21 cellular contexts compared by ENCODE assay signal in genomic region chr10:12476661-12477060, GRCh38.
"Had no signal": no experiment of that assay in that cellular context is flagged by ENCODE, and none has a peak within 500 bp of the region (broad histone marks: within the 10 kb centered on the region; RNA-seq: fewer than 3 reads in every experiment).

No MANE protein-coding gene starts in this region.

- ATAC-seq: activated CD4-positive, alpha-beta T cell treated with anti-CD3 and anti-CD28 coated beads for 36 hours; activated CD8-positive, alpha-beta T cell treated with anti-CD3 and anti-CD28 coated beads, Interleukin-2, amount 10 ng/mL, durations not matched to agents 7 days and 5 days; activated naive CD4-positive, alpha-beta T cell treated with anti-CD3 and anti-CD28 coated beads, Interleukin-2, amount 50 U/mL, for 72 hours; activated naive CD8-positive, alpha-beta T cell treated with anti-CD3 and anti-CD28 coated beads, Interleukin-2, amount 50 U/mL, for 24 hours; body of pancreas; T-cell had no signal

- H3K36me3 ChIP-seq: ascending aorta, colonic mucosa, MG63 had no signal

- DNase-seq: activated CD4-positive, alpha-beta T cell treated with anti-CD3 and anti-CD28 coated beads for 36 hours; activated CD4-positive, alpha-beta T cell treated with anti-CD3 and anti-CD28 coated beads, Interleukin-2, amount 50 U/mL, for 1 hour; activated CD8-positive, alpha-beta memory T cell treated with anti-CD3 and anti-CD28 coated beads, Interleukin-2, amount 50 U/mL, for 48 hours; activated CD8-positive, alpha-beta T cell treated with anti-CD3 and anti-CD28 coated beads, Interleukin-2, amount 10 ng/mL, durations not matched to agents 7 days and 5 days; activated naive CD8-positive, alpha-beta T cell treated with anti-CD3 and anti-CD28 coated beads, Interleukin-2, amount 50 U/mL, for 24 hours; activated T-cell treated with anti-CD3 and anti-CD28 coated beads, Interleukin-2, amount 50 U/mL, for 1 hour; amniotic stem cell; body of pancreas; colonic mucosa; MG63; NCI-H1105; NCI-H1436; NCI-H1694 treated with DMSO at 0.1 percent for 48 hours; NCI-H2029 treated with DMSO at 0.1 percent for 48 hours; NCI-H345; NCI-H510A; T-cell had no signal

- H3K4me3 Mint-ChIP-seq: activated CD4-positive, alpha-beta T cell treated with anti-CD3 and anti-CD28 coated beads for 36 hours; activated CD8-positive, alpha-beta T cell treated with anti-CD3 and anti-CD28 coated beads, Interleukin-2, amount 10 ng/mL, durations not matched to agents 7 days and 5 days; activated naive CD8-positive, alpha-beta T cell treated with anti-CD3 and anti-CD28 coated beads, Interleukin-2, amount 50 U/mL, for 24 hours; T-cell had no signal

- H3K4me1 ChIP-seq: ascending aorta, colonic mucosa had no signal

- H3K27me3 ChIP-seq: ascending aorta, body of pancreas, colonic mucosa, MG63 had no signal

- H3K4me3 ChIP-seq: ascending aorta, body of pancreas, colonic mucosa, MG63, SK-N-MC had no signal

- H3K27me3 Mint-ChIP-seq: activated CD4-positive, alpha-beta T cell treated with anti-CD3 and anti-CD28 coated beads for 36 hours; activated naive CD8-positive, alpha-beta T cell treated with anti-CD3 and anti-CD28 coated beads, Interleukin-2, amount 50 U/mL, for 24 hours; T-cell had no signal

- H3K27ac Mint-ChIP-seq: activated CD4-positive, alpha-beta T cell treated with anti-CD3 and anti-CD28 coated beads for 36 hours; activated CD8-positive, alpha-beta T cell treated with anti-CD3 and anti-CD28 coated beads, Interleukin-2, amount 10 ng/mL, durations not matched to agents 7 days and 5 days; activated naive CD4-positive, alpha-beta T cell treated with anti-CD3 and anti-CD28 coated beads, Interleukin-2, amount 50 U/mL, for 72 hours; activated naive CD8-positive, alpha-beta T cell treated with anti-CD3 and anti-CD28 coated beads, Interleukin-2, amount 50 U/mL, for 24 hours; T-cell had no signal

- H3K9me3 ChIP-seq: ascending aorta, body of pancreas, colonic mucosa, MG63 had no signal

- H3K27ac ChIP-seq: ascending aorta, body of pancreas, colonic mucosa, SK-N-MC, VCaP had no signal
